In genomic region chr11:66858186-66858938, GRCh38 we compare ENCODE assay signal across 12 cellular contexts. TPM values are rescaled to one million over a fixed set of nuclear protein-coding genes. Genes with fewer than 3 reads are reported as not detected.
A peak's percentile ranks its signal among the peaks of the same experiment; 100 is the strongest.
DNase-seq lines count a peak whose midpoint lies in the region; ATAC-seq, FAIRE-seq and TF ChIP-seq lines count a peak whose summit lies in the region.
"Had no signal": no experiment of that assay in that cellular context is flagged by ENCODE, and none has a peak within 500 bp of the region (broad histone marks: within the 10 kb centered on the region; RNA-seq: fewer than 3 reads in every experiment).

No MANE protein-coding gene starts in this region.

- TF ChIP-seq RAD21 in HepG2 (CRISPR knock-in tag; IDR thresholded peaks at IDR 0.05), result no peak

- in situ Hi-C loops in HepG2 (cut with HindIII; ENCODE audit: extremely low pct_ligation_motif_present, low pct_unique_long_range_greater_than_20kb), result no loop called here

- H3K36me3 ChIP-seq in heart right ventricle (peaks cover 0 to 12% (median 0%) of the 10 kb centered on the region in 9 donors), HepG2 (replicated peaks in 1 of 2; ENCODE audit: control insufficient read depth in 1 of 2, insufficient read depth in 2 of 2, low read length in 2 of 2) (peaks cover 7 to 11% of the 10 kb centered on the region in 2 experiments; a peak in 3 of 5 replicates)
- H3K36me3 ChIP-seq: upper lobe of right lung had no signal

- no peaks in the 10 kb centered on the region for H4K20me1 ChIP-seq in HepG2 (ENCODE audit: insufficient read depth, low read length)

- no peak overlapping the region for H2AFZ ChIP-seq in HepG2 (ENCODE audit: low read length)

- BruUV-seq in HepG2 (replicated peaks; lab: Mats Ljungman, UMichigan), result no TSS peak

- H3K27ac ChIP-seq in right cardiac atrium (ENCODE audit: low read length) (no peak overlapping the region), heart right ventricle (no peak overlapping the region), HepG2 (ENCODE audit: extremely low read length, insufficient read depth, low read length) (no peak overlapping the region)
- H3K27ac ChIP-seq: upper lobe of right lung had no signal

- 95% methylated on average over 62 of the region's 62 CpGs for whole genome bisulfite sequencing in right cardiac atrium
- 97% methylated on average over 62 of the region's 62 CpGs for WGBS in heart right ventricle, 2 donors
- 98% methylated on average over 17 of the region's 62 CpGs for WGBS in HepG2 (ENCODE audit: low lambda C conversion rate)

- no peak overlapping the region for H3K4me2 ChIP-seq in HepG2 (ENCODE audit: low read depth, low read length)

- H3K79me2 ChIP-seq in HepG2 (ENCODE audit: insufficient read depth, low read length), result no peaks in the 10 kb centered on the region

- no peak for FAIRE-seq in HepG2 (lab: Jason Lieb, UNC)
- FAIRE-seq: GM19239 had no signal

- no peaks in the 10 kb centered on the region for H3K27me3 Mint-ChIP-seq in activated B cell treated with CpG ODN at 0.5 μM for 24 hours
- no peaks in the 10 kb centered on the region for H3K27me3 Mint-ChIP-seq in type B pancreatic cell
- peaks cover 0 to 2% (median 0%) of the 10 kb centered on the region in 3 donors for H3K27me3 Mint-ChIP-seq in CD14-positive monocyte (ENCODE audit: low read depth in 3 of 3)

- no peak overlapping the region for H3K9ac ChIP-seq in HepG2 (ENCODE audit: insufficient read depth, low read depth, low read length)

- ATAC-seq in right cardiac atrium (no peak), heart right ventricle (no peak), activated B cell treated with CpG ODN at 0.5 μM for 24 hours (ENCODE audit: low read depth) (no peak), HepG2 (no peak), GM19035 (IDR thresholded peaks at IDR 0.05; ENCODE audit: unreplicated experiment) (no peak)
- ATAC-seq: upper lobe of right lung had no signal

- intact Hi-C loops in right cardiac atrium (cut with DNase I), result no loop called here
- intact Hi-C loops in heart right ventricle (cut with DNase I), result loop anchor here in 1 of 10 donors (5.0 kb wide), 1 partner anchor 99 kb away; the partner anchor contains the start of gene PC
- intact Hi-C loops in activated B cell treated with CpG ODN at 0.5 μM for 24 hours (cut with micrococcal nuclease), result no loop called here
- intact Hi-C loops in HepG2 (cut with micrococcal nuclease; ENCODE audit: unreplicated experiment), result no loop called here
- intact Hi-C loops in CD14-positive monocyte (cut with micrococcal nuclease), result no loop called here

- H3K4me1 Mint-ChIP-seq in activated B cell treated with CpG ODN at 0.5 μM for 24 hours, result peaks cover 7% of the 10 kb centered on the region
- peaks cover 6% of the 10 kb centered on the region for H3K4me1 Mint-ChIP-seq in type B pancreatic cell (ENCODE audit: unreplicated experiment)
- peaks cover 16% of the 10 kb centered on the region for H3K4me1 Mint-ChIP-seq in CD14-positive monocyte

- TF ChIP-seq POLR2A in HepG2 (IDR thresholded peaks at IDR 0.05; ENCODE audit: insufficient read depth in 1 of 2, low read depth in 2 of 2, low read length in 2 of 2), result no peak

- no peak for TF ChIP-seq CTCF in heart right ventricle (IDR thresholded peaks at IDR 0.05)
- no peak for TF ChIP-seq CTCF in activated B cell treated with CpG ODN at 0.5 μM for 24 hours (IDR thresholded peaks at IDR 0.05)
- TF ChIP-seq CTCF in HepG2 (CRISPR knock-in tag; IDR thresholded peaks at IDR 0.05), result no peak
- no peak for TF ChIP-seq CTCF in type B pancreatic cell (conservative IDR thresholded peaks at IDR 0.05)
- TF ChIP-seq CTCF in CD14-positive monocyte (IDR thresholded peaks at IDR 0.05), result no peak

- H3K27me3 ChIP-seq in right cardiac atrium (ENCODE audit: control insufficient read depth, insufficient read depth) (no peaks in the 10 kb centered on the region), heart right ventricle (no peaks in the 10 kb centered on the region), HepG2 (ENCODE audit: control insufficient read depth in 1 of 2, insufficient read depth in 2 of 2, low read length in 2 of 2) (no peaks in the 10 kb centered on the region)
- H3K27me3 ChIP-seq: upper lobe of right lung had no signal

- H3K9me3 Mint-ChIP-seq in activated B cell treated with CpG ODN at 0.5 μM for 24 hours (no peaks in the 10 kb centered on the region), type B pancreatic cell (no peaks in the 10 kb centered on the region), CD14-positive monocyte (no peaks in the 10 kb centered on the region)

- H3K36me3 Mint-ChIP-seq in activated B cell treated with CpG ODN at 0.5 μM for 24 hours (ENCODE audit: low read depth) (no peaks in the 10 kb centered on the region), type B pancreatic cell (no peaks in the 10 kb centered on the region), CD14-positive monocyte (no peaks in the 10 kb centered on the region)

- POLR2A ChIA-PET in activated B cell treated with CpG ODN at 0.5 μM for 24 hours (lab: Charles Lee), result no interaction called here
- POLR2A ChIA-PET in HepG2 (lab: Yijun Ruan, JAX), result interaction anchor here (1.4 kb wide), 1 partner anchor 15 kb away, joined by 3 read pairs; the partner anchor contains the start of gene RCE1

- H3K4me1 ChIP-seq in right cardiac atrium (ENCODE audit: control insufficient read depth, insufficient read depth, low read length), result peaks cover 3% of the 10 kb centered on the region
- peaks cover 0 to 15% (median 10%) of the 10 kb centered on the region in 9 donors for H3K4me1 ChIP-seq in heart right ventricle
- peaks cover 11% of the 10 kb centered on the region for H3K4me1 ChIP-seq in HepG2 (ENCODE audit: insufficient read depth, low read length)

- H3K4me3 ChIP-seq in right cardiac atrium (ENCODE audit: low read length) (no peak overlapping the region), heart right ventricle (no peak overlapping the region), HepG2 (replicated peaks in 1 of 3; ENCODE audit: insufficient read depth in 1 of 3, low read depth in 2 of 3, low read length in 3 of 3) (no peak overlapping the region)

- H3K4me3 Mint-ChIP-seq in activated B cell treated with CpG ODN at 0.5 μM for 24 hours, result peak overlapping the region; percentile 64
- H3K4me3 Mint-ChIP-seq in type B pancreatic cell, result peak overlapping the region; percentile 45
- no peak overlapping the region for H3K4me3 Mint-ChIP-seq in CD14-positive monocyte

- CTCF ChIA-PET in activated B cell treated with CpG ODN at 0.5 μM for 24 hours (lab: Charles Lee), result no interaction called here
- CTCF ChIA-PET in HepG2 (lab: Yijun Ruan, JAX; ENCODE audit: low intra/inter-chr PET ratio, low total read pairs), result no interaction called here

- DNase-seq in right cardiac atrium, result peak in 2 of 3 donors; percentile 71 to 72
- no peak for DNase-seq in heart right ventricle
- DNase-seq in activated B cell treated with CpG ODN at 0.5 μM for 24 hours, result no peak
- DNase-seq in HepG2 (ENCODE audit: low spot score), result no peak
- no peak for DNase-seq in type B pancreatic cell (ENCODE audit: extremely low spot score, unreplicated experiment)
- no peak for DNase-seq in SK-N-DZ (ENCODE audit: low spot score)
- no peak for DNase-seq in CD14-positive monocyte (ENCODE audit: low spot score)
- DNase-seq: effector CD4-positive, alpha-beta T cell; NCI-H2081 treated with DMSO at 0.1 percent for 48 hours; upper lobe of right lung had no signal

- H3K9me3 ChIP-seq in right cardiac atrium (ENCODE audit: control insufficient read depth, low read length), result no peaks in the 10 kb centered on the region
- H3K9me3 ChIP-seq in heart right ventricle, result no peaks in the 10 kb centered on the region
- H3K9me3 ChIP-seq in HepG2 (ENCODE audit: low read length), result no peaks in the 10 kb centered on the region
- H3K9me3 ChIP-seq: upper lobe of right lung had no signal

- no peak for TF ChIP-seq EP300 in HepG2 (IDR thresholded peaks at IDR 0.05; ENCODE audit: low read depth in 2 of 2, low read length in 2 of 2)
- no peak for TF ChIP-seq EP300 in HepG2 (CRISPR knock-in tag; IDR thresholded peaks at IDR 0.05; ENCODE audit: borderline replicate concordance)

- H3K27ac Mint-ChIP-seq in activated B cell treated with CpG ODN at 0.5 μM for 24 hours (no peak overlapping the region), type B pancreatic cell (no peak overlapping the region), CD14-positive monocyte (no peak overlapping the region)

RNA-seq across cellular contexts. Expression of gene LRFN4, which starts 1.5 kb away (rescaled TPM):
- total RNA-seq in right cardiac atrium (10 to 100 TPM; 10.8 to 14.6 (median 11.6) TPM), heart right ventricle (10 to 100 TPM in 9 of 10 donors, 1 to 10 TPM in 1; 9.1 to 20.7 (median 13.6) TPM), activated B cell treated with CpG ODN at 0.5 μM for 24 hours (3.4 and 3.8 TPM in 2 replicates), HepG2 (2016; rRNA removed; fragmentation: Illumina TruSeq; extraction: Trizol) (4.4 and 6.8 TPM in 2 replicates), type B pancreatic cell (ENCODE audit: low replicate concordance) (10.1 and 28.5 TPM in 2 replicates)
- polyA plus RNA-seq in right cardiac atrium (11.8 TPM), heart right ventricle (10 to 100 TPM; 13.7 to 33.1 TPM), HepG2 (2011; rRNA removed) (1.3 and 2.4 TPM in 2 replicates), CD14-positive monocyte (1 to 10 TPM; 1.0 to 1.7 TPM)
- 1.1 TPM in 2 replicates for total RNA-seq in HepG2 (2016; cell fraction: cytosol; rRNA removed; fragmentation: Illumina TruSeq; extraction: Trizol; ENCODE audit: low read depth)
- total RNA-seq in HepG2 (2016; cell fraction: insoluble cytoplasmic fraction; rRNA removed; fragmentation: Illumina TruSeq; extraction: Trizol), result 3.5 and 6.4 TPM in 2 replicates
- total RNA-seq in HepG2 (2016; cell fraction: membrane; rRNA removed; fragmentation: Illumina TruSeq; extraction: Trizol), result 4.1 and 5.5 TPM in 2 replicates
- 2.9 and 5.5 TPM in 2 replicates for total RNA-seq in HepG2 (2016; cell fraction: nucleus; rRNA removed; fragmentation: Illumina TruSeq; extraction: Trizol)
- polyA plus RNA-seq in HepG2 (2011; cell fraction: cytosol; rRNA removed), result 1.7 and 3.3 TPM in 2 replicates
- polyA plus RNA-seq in HepG2 (2011; cell fraction: nucleus; rRNA removed), result 7.1 and 9.6 TPM in 2 replicates
- 1.2 and 2.5 TPM in 2 replicates for polyA plus RNA-seq in HepG2 (2012)
- 1.4 and 1.5 TPM in 2 replicates for polyA plus RNA-seq in HepG2 (2016; cell fraction: cytosol; fragmentation: Illumina TruSeq; extraction: Trizol; ENCODE audit: low read depth)
- 3.8 and 4.4 TPM in 2 replicates for polyA plus RNA-seq in HepG2 (2016; cell fraction: insoluble cytoplasmic fraction; fragmentation: Illumina TruSeq; extraction: Trizol; ENCODE audit: low read depth)
- polyA plus RNA-seq in HepG2 (2016; cell fraction: membrane; fragmentation: Illumina TruSeq; extraction: Trizol; ENCODE audit: low read depth), result 3.3 and 4.1 TPM in 2 replicates
- polyA plus RNA-seq in HepG2 (2016; cell fraction: nucleus; fragmentation: Illumina TruSeq; extraction: Trizol; ENCODE audit: insufficient read depth, low read depth), result 7.3 and 8.5 TPM in 2 replicates
- 3.9 and 38.9 TPM in 2 replicates for polyA minus RNA-seq in HepG2 (2011; rRNA and poly(A)+ RNA removed; ENCODE audit: low replicate concordance)
- polyA minus RNA-seq in HepG2 (2011; cell fraction: cytosol; rRNA and poly(A)+ RNA removed), result 2.7 and 3.0 TPM in 2 replicates
- 1.1 and 1.5 TPM in 2 replicates for polyA minus RNA-seq in HepG2 (2011; cell fraction: nucleus; rRNA and poly(A)+ RNA removed)
- 34.8 and 35.5 TPM in 2 replicates for polyA plus RNA-seq in SK-N-DZ (2014; cell fraction: cytosol; rRNA removed)
- 64.6 and 71.5 TPM in 2 replicates for polyA plus RNA-seq in SK-N-DZ (2014; cell fraction: nucleus; rRNA removed)

RNA-seq across cellular contexts. Expression of gene RCE1, which starts 15.1 kb away (rescaled TPM):
- 1 to 10 TPM; 5.3 to 9.4 (median 6.8) TPM for total RNA-seq in right cardiac atrium
- 4.8 TPM for polyA plus RNA-seq in right cardiac atrium
- total RNA-seq in heart right ventricle, result 1 to 10 TPM; 2.5 to 7.5 (median 4.9) TPM
- polyA plus RNA-seq in heart right ventricle, result 1 to 10 TPM; 3.4 to 9.2 TPM
- total RNA-seq in activated B cell treated with CpG ODN at 0.5 μM for 24 hours, result 20.1 and 21.4 TPM in 2 replicates
- total RNA-seq in HepG2 (2016; rRNA removed; fragmentation: Illumina TruSeq; extraction: Trizol), result 8.0 and 22.2 TPM in 2 replicates
- 5.3 and 5.8 TPM in 2 replicates for total RNA-seq in HepG2 (2016; cell fraction: cytosol; rRNA removed; fragmentation: Illumina TruSeq; extraction: Trizol; ENCODE audit: low read depth)
- total RNA-seq in HepG2 (2016; cell fraction: insoluble cytoplasmic fraction; rRNA removed; fragmentation: Illumina TruSeq; extraction: Trizol), result 8.3 and 23.5 TPM in 2 replicates
- 9.8 and 10.6 TPM in 2 replicates for total RNA-seq in HepG2 (2016; cell fraction: membrane; rRNA removed; fragmentation: Illumina TruSeq; extraction: Trizol)
- 18.1 and 22.0 TPM in 2 replicates for total RNA-seq in HepG2 (2016; cell fraction: nucleus; rRNA removed; fragmentation: Illumina TruSeq; extraction: Trizol)
- 22.4 and 29.3 TPM in 2 replicates for polyA plus RNA-seq in HepG2 (2011; rRNA removed)
- 18.4 and 29.0 TPM in 2 replicates for polyA plus RNA-seq in HepG2 (2011; cell fraction: cytosol; rRNA removed)
- polyA plus RNA-seq in HepG2 (2011; cell fraction: nucleus; rRNA removed), result 56.2 and 66.8 TPM in 2 replicates
- 14.4 and 22.1 TPM in 2 replicates for polyA plus RNA-seq in HepG2 (2012)
- 5.7 and 6.5 TPM in 2 replicates for polyA plus RNA-seq in HepG2 (2016; cell fraction: cytosol; fragmentation: Illumina TruSeq; extraction: Trizol; ENCODE audit: low read depth)
- polyA plus RNA-seq in HepG2 (2016; cell fraction: insoluble cytoplasmic fraction; fragmentation: Illumina TruSeq; extraction: Trizol; ENCODE audit: low read depth), result 9.5 and 11.9 TPM in 2 replicates
- polyA plus RNA-seq in HepG2 (2016; cell fraction: membrane; fragmentation: Illumina TruSeq; extraction: Trizol; ENCODE audit: low read depth), result 8.8 and 9.5 TPM in 2 replicates
- 41.3 and 46.5 TPM in 2 replicates for polyA plus RNA-seq in HepG2 (2016; cell fraction: nucleus; fragmentation: Illumina TruSeq; extraction: Trizol; ENCODE audit: insufficient read depth, low read depth)
- 40.2 and 41.8 TPM in 2 replicates for polyA minus RNA-seq in HepG2 (2011; rRNA and poly(A)+ RNA removed; ENCODE audit: low replicate concordance)
- polyA minus RNA-seq in HepG2 (2011; cell fraction: cytosol; rRNA and poly(A)+ RNA removed), result 11.0 and 11.1 TPM in 2 replicates
- polyA minus RNA-seq in HepG2 (2011; cell fraction: nucleus; rRNA and poly(A)+ RNA removed), result 16.7 and 18.8 TPM in 2 replicates
- total RNA-seq in type B pancreatic cell (ENCODE audit: low replicate concordance), result 25.0 and 29.9 TPM in 2 replicates
- polyA plus RNA-seq in SK-N-DZ (2014; cell fraction: cytosol; rRNA removed), result 25.7 and 35.1 TPM in 2 replicates
- polyA plus RNA-seq in SK-N-DZ (2014; cell fraction: nucleus; rRNA removed), result 57.7 and 67.7 TPM in 2 replicates
- polyA plus RNA-seq in CD14-positive monocyte, result 10 to 100 TPM; 20.3 to 22.8 TPM

Comparison
In these comparisons a context has a peak if more than half of its experiments do, and no peak if none do; other contexts are left out.
1. DNase-seq: peak in right cardiac atrium (2 of 3); none in heart right ventricle (0 of 2), activated B cell treated with CpG ODN at 0.5 μM for 24 hours (single experiment), HepG2 (single experiment), type B pancreatic cell (single experiment), SK-N-DZ (single experiment) and CD14-positive monocyte (single experiment).
2. H3K4me3 Mint-ChIP-seq: peak in activated B cell treated with CpG ODN at 0.5 μM for 24 hours (single experiment) and type B pancreatic cell (single experiment); none in CD14-positive monocyte (0 of 2).